8 cellular contexts compared by ENCODE assay signal in the genomic region with DNA sequence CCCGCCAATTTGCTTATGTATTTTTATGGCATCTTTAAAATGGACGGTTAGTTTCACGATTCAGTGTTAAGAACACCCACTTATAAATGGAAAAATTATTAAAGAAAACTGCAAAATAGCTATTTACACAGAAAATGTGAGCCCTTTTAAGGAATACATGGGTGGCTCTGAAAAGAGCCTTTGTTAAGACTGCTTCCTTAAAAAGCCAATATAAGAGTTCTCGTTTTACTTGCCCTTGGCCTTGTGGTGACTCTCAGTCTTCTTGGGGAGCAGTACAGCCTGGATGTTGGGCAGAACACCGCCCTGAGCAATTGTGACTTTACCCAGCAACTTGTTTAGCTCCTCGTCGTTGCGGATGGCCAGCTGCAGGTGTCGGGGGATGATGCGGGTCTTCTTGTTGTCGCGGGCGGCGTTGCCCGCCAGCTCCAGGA.
DNase-seq lines count a peak whose midpoint lies in the region; ATAC-seq and TF ChIP-seq lines count a peak whose summit lies in the region.

No MANE protein-coding gene starts in this region.

- WGBS in hepatocyte (ENCODE audit: low lambda C conversion rate, missing lambda C conversion rate), result under 1% methylated on average over 15 of the region's 15 CpGs

- H3K36me3 Mint-ChIP-seq in activated naive CD4-positive, alpha-beta T cell treated with anti-CD3 and anti-CD28 coated beads, Interleukin-2, amount 10 ng/mL, durations not matched to agents 7 days and 5 days, result peaks cover 34% of the 10 kb centered on the region
- H3K36me3 Mint-ChIP-seq in activated naive CD4-positive, alpha-beta T cell treated with anti-CD3 and anti-CD28 coated beads, Interleukin-2, amount 50 U/mL, for 72 hours, result peaks cover 14 to 34% of the 10 kb centered on the region in 2 donors
- peaks cover 63% of the 10 kb centered on the region for H3K36me3 Mint-ChIP-seq in stimulated activated effector memory CD8-positive, alpha-beta T cell treated with anti-CD3 and anti-CD28 coated beads, Interleukin-12 subunit alpha, Interleukin-12 subunit beta, amount 100 ng/mL, for 72 hours

- peak overlapping the region; percentile 92 for H3K4me3 ChIP-seq in HUES48 (ENCODE audit: low read depth, low read length)
- peak overlapping the region; percentile 53 for H3K4me3 ChIP-seq in hepatocyte

- H4K20me1 ChIP-seq in hepatocyte (ENCODE audit: insufficient read depth, poor library complexity, severe bottlenecking), result peaks cover 22% of the 10 kb centered on the region

- H3K9me2 ChIP-seq in hepatocyte (replicated peaks; ENCODE audit: insufficient read depth), result no peaks in the 10 kb centered on the region

- peak overlapping the region; percentile 82 for H3K4me2 ChIP-seq in hepatocyte

- no peak overlapping the region for H2AFZ ChIP-seq in hepatocyte

- H3K27me3 Mint-ChIP-seq in activated naive CD4-positive, alpha-beta T cell treated with anti-CD3 and anti-CD28 coated beads, Interleukin-2, amount 10 ng/mL, durations not matched to agents 7 days and 5 days, result peaks cover 11% of the 10 kb centered on the region

- H3K9me3 ChIP-seq in HUES48 (ENCODE audit: control insufficient read depth, insufficient read depth, low read length) (no peaks in the 10 kb centered on the region), hepatocyte (ENCODE audit: low read depth) (no peaks in the 10 kb centered on the region)

- H3K36me3 ChIP-seq in HUES48 (ENCODE audit: control insufficient read depth, insufficient read depth, low read length), result no peaks in the 10 kb centered on the region
- H3K36me3 ChIP-seq in hepatocyte (replicated peaks; ENCODE audit: insufficient read depth, low read depth), result no peaks in the 10 kb centered on the region

- ATAC-seq in activated naive CD4-positive, alpha-beta T cell treated with anti-CD3 and anti-CD28 coated beads, Interleukin-2, amount 50 U/mL, for 72 hours, result peak; percentile 1 to 8
- ATAC-seq in stimulated activated effector memory CD8-positive, alpha-beta T cell treated with anti-CD3 and anti-CD28 coated beads, Interleukin-12 subunit alpha, Interleukin-12 subunit beta, amount 100 ng/mL, for 72 hours, result peak; percentile 16
- no peak for ATAC-seq in GM18858 (IDR thresholded peaks at IDR 0.05; ENCODE audit: unreplicated experiment)

- H3K27me3 ChIP-seq in HUES48 (ENCODE audit: control insufficient read depth, insufficient read depth, low read length) (no peaks in the 10 kb centered on the region), hepatocyte (no peaks in the 10 kb centered on the region)

- peaks cover 52% of the 10 kb centered on the region for H3K79me2 ChIP-seq in hepatocyte

- CTCF ChIA-PET in activated naive CD4-positive, alpha-beta T cell treated with anti-CD3 and anti-CD28 coated beads, Interleukin-2, amount 10 ng/mL, durations not matched to agents 7 days and 5 days (lab: Charles Lee), result interaction anchor here (1.0 to 2.7 kb wide), 4 partner anchors 10 to 35 kb away, joined by 3 to 8 read pairs (median 6); a partner anchor contains a TSS

- no peak for DNase-seq in activated naive CD4-positive, alpha-beta T cell treated with anti-CD3 and anti-CD28 coated beads, Interleukin-2, amount 10 ng/mL, durations not matched to agents 7 days and 5 days
- no peak for DNase-seq in activated naive CD4-positive, alpha-beta T cell treated with anti-CD3 and anti-CD28 coated beads, Interleukin-2, amount 50 U/mL, for 16 hours
- DNase-seq in activated naive CD4-positive, alpha-beta T cell treated with anti-CD3 and anti-CD28 coated beads, Interleukin-2, amount 50 U/mL, for 72 hours (ENCODE audit: low spot score in 2 of 2), result no peak
- DNase-seq in hepatocyte (ENCODE audit: low spot score) (no peak), AG08395 (ENCODE audit: low spot score) (no peak)
- DNase-seq in stimulated activated effector memory CD8-positive, alpha-beta T cell treated with anti-CD3 and anti-CD28 coated beads, Interleukin-12 subunit alpha, Interleukin-12 subunit beta, amount 100 ng/mL, for 72 hours (ENCODE audit: low spot score in 2 of 2), result no peak

- H3K9ac ChIP-seq in HUES48 (ENCODE audit: low read depth, low read length), result peak overlapping the region; percentile 100

- H3K4me1 Mint-ChIP-seq in activated naive CD4-positive, alpha-beta T cell treated with anti-CD3 and anti-CD28 coated beads, Interleukin-2, amount 10 ng/mL, durations not matched to agents 7 days and 5 days, result peaks cover 42% of the 10 kb centered on the region
- peaks cover 32% of the 10 kb centered on the region for H3K4me1 Mint-ChIP-seq in stimulated activated effector memory CD8-positive, alpha-beta T cell treated with anti-CD3 and anti-CD28 coated beads, Interleukin-12 subunit alpha, Interleukin-12 subunit beta, amount 100 ng/mL, for 72 hours

- H3K4me3 Mint-ChIP-seq in activated naive CD4-positive, alpha-beta T cell treated with anti-CD3 and anti-CD28 coated beads, Interleukin-2, amount 10 ng/mL, durations not matched to agents 7 days and 5 days, result peak overlapping the region; percentile 93
- H3K4me3 Mint-ChIP-seq in stimulated activated effector memory CD8-positive, alpha-beta T cell treated with anti-CD3 and anti-CD28 coated beads, Interleukin-12 subunit alpha, Interleukin-12 subunit beta, amount 100 ng/mL, for 72 hours, result peak overlapping the region; percentile 89

- peaks cover 26% of the 10 kb centered on the region for H3K4me1 ChIP-seq in HUES48 (ENCODE audit: control insufficient read depth, insufficient read depth, low read length)
- peaks cover 16% of the 10 kb centered on the region for H3K4me1 ChIP-seq in hepatocyte (ENCODE audit: insufficient read depth)

- no peaks in the 10 kb centered on the region for H3K9me3 Mint-ChIP-seq in activated naive CD4-positive, alpha-beta T cell treated with anti-CD3 and anti-CD28 coated beads, Interleukin-2, amount 10 ng/mL, durations not matched to agents 7 days and 5 days
- H3K9me3 Mint-ChIP-seq in activated naive CD4-positive, alpha-beta T cell treated with anti-CD3 and anti-CD28 coated beads, Interleukin-2, amount 50 U/mL, for 72 hours, result no peaks in the 10 kb centered on the region
- no peaks in the 10 kb centered on the region for H3K9me3 Mint-ChIP-seq in stimulated activated effector memory CD8-positive, alpha-beta T cell treated with anti-CD3 and anti-CD28 coated beads, Interleukin-12 subunit alpha, Interleukin-12 subunit beta, amount 100 ng/mL, for 72 hours

- H3K27ac Mint-ChIP-seq in activated naive CD4-positive, alpha-beta T cell treated with anti-CD3 and anti-CD28 coated beads, Interleukin-2, amount 10 ng/mL, durations not matched to agents 7 days and 5 days, result peak overlapping the region; percentile 98
- peak overlapping the region; percentile 99 for H3K27ac Mint-ChIP-seq in activated naive CD4-positive, alpha-beta T cell treated with anti-CD3 and anti-CD28 coated beads, Interleukin-2, amount 50 U/mL, for 72 hours
- peak overlapping the region; percentile 93 for H3K27ac Mint-ChIP-seq in stimulated activated effector memory CD8-positive, alpha-beta T cell treated with anti-CD3 and anti-CD28 coated beads, Interleukin-12 subunit alpha, Interleukin-12 subunit beta, amount 100 ng/mL, for 72 hours

- peak overlapping the region; percentile 98 for H3K27ac ChIP-seq in HUES48 (ENCODE audit: low read depth, low read length)
- H3K27ac ChIP-seq in hepatocyte, result peak overlapping the region; percentile 89

- no peak for TF ChIP-seq CTCF in hepatocyte (IDR thresholded peaks at IDR 0.05; ENCODE audit: poor library complexity)
